In the genomic region with DNA sequence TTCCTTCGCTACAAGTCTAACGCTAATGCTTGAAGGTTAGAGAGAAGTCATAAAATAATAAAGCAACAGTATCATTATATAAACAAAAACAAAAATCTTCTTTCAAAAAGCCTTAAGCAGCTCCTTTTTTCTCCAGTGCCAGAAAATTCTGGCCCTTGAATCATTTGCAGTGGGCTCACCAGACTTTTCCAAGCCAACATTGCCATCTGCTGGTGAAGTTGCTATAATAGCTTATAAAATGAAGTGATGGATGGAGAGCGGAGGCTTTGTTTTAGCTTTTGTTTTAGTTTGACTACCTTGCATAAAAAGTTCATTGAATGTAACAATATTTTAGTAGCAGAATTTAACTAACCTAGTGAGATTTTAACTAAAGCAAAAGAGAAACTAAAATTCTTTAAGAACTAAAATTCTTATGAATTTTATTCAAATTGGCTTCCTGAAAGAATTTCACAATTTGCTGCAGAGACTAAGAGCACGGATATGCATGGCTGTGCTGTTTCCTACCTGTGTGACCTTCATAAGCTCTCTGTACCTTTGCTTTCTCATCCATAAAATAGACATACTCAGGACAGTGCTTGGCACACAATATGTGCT, we compare ENCODE assay signal across 8 cellular contexts. TPM values are rescaled to one million over a fixed set of nuclear protein-coding genes. Genes with fewer than 3 reads are reported as not detected.
A peak's percentile ranks its signal among the peaks of the same experiment; 100 is the strongest.
DNase-seq lines count a peak whose midpoint lies in the region; ATAC-seq, FAIRE-seq and TF ChIP-seq lines count a peak whose summit lies in the region.

No MANE protein-coding gene starts in this region.

- H3K4me3 ChIP-seq in breast epithelium: no peak overlapping the region

- intact Hi-C loops in breast epithelium (cut with DNase I; ENCODE audit: low total_unique reads): loop anchor here (10.0 kb wide), 1 partner anchor 172 kb away; no protein-coding TSS in a partner anchor

- ATAC-seq in GM19035 (IDR thresholded peaks at IDR 0.05; ENCODE audit: unreplicated experiment) (peak; percentile 62), GM21528 (IDR thresholded peaks at IDR 0.05; ENCODE audit: low FRiP score, unreplicated experiment) (no peak)

- FAIRE-seq in TTC549 (lab: Jason Lieb, UNC): peak; percentile 94

- TF ChIP-seq POLR2A in breast epithelium (IDR thresholded peaks at IDR 0.05): no peak

- DNase-seq in AML-193 (lab: John Stamatoyannopoulos, UW): peak; percentile 53 to 73
- DNase-seq in NCI-H1694 (lab: John Stamatoyannopoulos, UW): peak; percentile 54
- DNase-seq in breast epithelium (ENCODE audit: low spot score in 2 of 2): no peak
- DNase-seq in islet precursor cell: peak; percentile 65
- peak; percentile 44 for DNase-seq in stimulated activated CD4-positive, alpha-beta T cell treated with anti-CD3 and anti-CD28 coated beads, Interleukin-2, amount 100 ng/mL, for 4 hours (ENCODE audit: low read depth)

- no peak overlapping the region for H3K27ac ChIP-seq in breast epithelium

- no peaks in the 10 kb centered on the region for H3K36me3 ChIP-seq in breast epithelium

- no peaks in the 10 kb centered on the region for H3K27me3 ChIP-seq in breast epithelium

- TF ChIP-seq CTCF in breast epithelium (IDR thresholded peaks at IDR 0.05): peak; percentile 43 to 73 (median 65)

- H3K4me1 ChIP-seq in breast epithelium: no peaks in the 10 kb centered on the region

- H3K9me3 ChIP-seq in breast epithelium: no peaks in the 10 kb centered on the region

RNA-seq across cellular contexts. Expression of gene SLC2A12, which starts 44.8 kb away (rescaled TPM):
- 1 to 10 TPM in 2 of 3 donors, under 1 TPM in 1; 0.16 to 7.0 (median 2.3) TPM for total RNA-seq in breast epithelium

Comparison
In these comparisons a context has a peak if more than half of its experiments do, and no peak if none do; other contexts are left out.
1. DNase-seq: peak in AML-193 (2 of 2), NCI-H1694 (single experiment), islet precursor cell (single experiment) and stimulated activated CD4-positive, alpha-beta T cell treated with anti-CD3 and anti-CD28 coated beads, Interleukin-2, amount 100 ng/mL, for 4 hours (single experiment); none in breast epithelium (0 of 2).